Comparison of ENCODE assay signal across 8 cellular contexts in genomic region chr20:50385733-50386640, GRCh38.
DNase-seq lines count a peak whose midpoint lies in the region; ATAC-seq and TF ChIP-seq lines count a peak whose summit lies in the region.

No MANE protein-coding gene starts in this region.

- H3K27ac Mint-ChIP-seq in activated T-helper 1 cell treated with anti-CD3 and anti-CD28 coated beads, Interleukin-12 subunit alpha, Interleukin-12 subunit beta, Interleukin-2, Interleukin-4 antibody, amounts not matched to agents 30 ng/mL and 10 ng/mL and 1 ng/mL, durations not matched to agents 14 hours and 24 hours and 36 hours, result peak overlapping the region; percentile 90
- peak overlapping the region; percentile 69 to 89 for H3K27ac Mint-ChIP-seq in natural killer cell

- POLR2A ChIA-PET in AG04450 (lab: Yijun Ruan, JAX), result no interaction called here

- H3K27me3 Mint-ChIP-seq in activated T-helper 1 cell treated with anti-CD3 and anti-CD28 coated beads, Interleukin-12 subunit alpha, Interleukin-12 subunit beta, Interleukin-2, Interleukin-4 antibody, amounts not matched to agents 30 ng/mL and 10 ng/mL and 1 ng/mL, durations not matched to agents 14 hours and 24 hours and 36 hours (ENCODE audit: insufficient read depth), result peaks cover 3% of the 10 kb centered on the region
- peaks cover 0 to 3% of the 10 kb centered on the region in 2 donors for H3K27me3 Mint-ChIP-seq in natural killer cell (ENCODE audit: low read depth in 2 of 2)

- no peaks in the 10 kb centered on the region for H3K36me3 ChIP-seq in BE2C

- H3K9me3 ChIP-seq in AG04450 (ENCODE audit: control insufficient read depth, insufficient read depth, low read length), result no peaks in the 10 kb centered on the region
- no peaks in the 10 kb centered on the region for H3K9me3 ChIP-seq in BE2C

- no peak for TF ChIP-seq CTCF in AG04450 (IDR thresholded peaks at IDR 0.05; ENCODE audit: low read depth, low read length)
- TF ChIP-seq CTCF in natural killer cell (IDR thresholded peaks at IDR 0.05), result no peak
- no peak for TF ChIP-seq CTCF in BE2C (IDR thresholded peaks at IDR 0.05; ENCODE audit: low read depth, low read length)

- CTCF ChIA-PET in AG04450 (lab: Charles Lee), result no interaction called here

- H3K4me3 ChIP-seq in AG04450 (ENCODE audit: low read depth, low read length), result no peak overlapping the region
- no peak overlapping the region for H3K4me3 ChIP-seq in BE2C (ENCODE audit: low read depth, low read length)

- H3K27ac ChIP-seq in AG04450 (ENCODE audit: low read depth, low read length), result peak overlapping the region; percentile 11

- no peak for DNase-seq in AG04450 (ENCODE audit: low read depth, low spot score)
- DNase-seq in T-helper 1 cell, result peak; percentile 17 to 94 (median 39)
- peak; percentile 77 for DNase-seq in activated T-helper 1 cell treated with anti-CD3 and anti-CD28 coated beads, Interleukin-12 subunit alpha, Interleukin-12 subunit beta, Interleukin-2, Interleukin-4 antibody, amounts not matched to agents 30 ng/mL and 10 ng/mL and 1 ng/mL, durations not matched to agents 14 hours and 24 hours and 36 hours (ENCODE audit: low spot score)
- peak; percentile 85 for DNase-seq in natural killer cell
- no peak for DNase-seq in germinal center (ENCODE audit: low spot score)
- DNase-seq in BE2C, result no peak
- DNase-seq in hepatic stellate cell (ENCODE audit: low spot score), result no peak
- DNase-seq in EL, result no peak

- H3K4me1 Mint-ChIP-seq in activated T-helper 1 cell treated with anti-CD3 and anti-CD28 coated beads, Interleukin-12 subunit alpha, Interleukin-12 subunit beta, Interleukin-2, Interleukin-4 antibody, amounts not matched to agents 30 ng/mL and 10 ng/mL and 1 ng/mL, durations not matched to agents 14 hours and 24 hours and 36 hours (ENCODE audit: low read depth), result peaks cover 76% of the 10 kb centered on the region
- peaks cover 72 to 75% of the 10 kb centered on the region in 2 donors for H3K4me1 Mint-ChIP-seq in natural killer cell

- no peaks in the 10 kb centered on the region for H3K9me3 Mint-ChIP-seq in activated T-helper 1 cell treated with anti-CD3 and anti-CD28 coated beads, Interleukin-12 subunit alpha, Interleukin-12 subunit beta, Interleukin-2, Interleukin-4 antibody, amounts not matched to agents 30 ng/mL and 10 ng/mL and 1 ng/mL, durations not matched to agents 14 hours and 24 hours and 36 hours
- no peaks in the 10 kb centered on the region for H3K9me3 Mint-ChIP-seq in natural killer cell

- no peaks in the 10 kb centered on the region; the same call in 1 of the 2 replicates for H3K4me1 ChIP-seq in BE2C

- intact Hi-C loops in activated T-helper 1 cell treated with anti-CD3 and anti-CD28 coated beads, Interleukin-12 subunit alpha, Interleukin-12 subunit beta, Interleukin-2, Interleukin-4 antibody, amounts not matched to agents 30 ng/mL and 10 ng/mL and 1 ng/mL, durations not matched to agents 14 hours and 24 hours and 36 hours (cut with micrococcal nuclease), result loop anchor here (1.0 to 5.0 kb wide), 4 partner anchors 47 to 194 kb away; partner anchors contain the start of gene CEBPB
- intact Hi-C loops in natural killer cell (cut with micrococcal nuclease), result loop anchor here (1.0 to 2.0 kb wide), 6 partner anchors 37 to 276 kb away; partner anchors contain the start of gene CEBPB

- H3K36me3 Mint-ChIP-seq in activated T-helper 1 cell treated with anti-CD3 and anti-CD28 coated beads, Interleukin-12 subunit alpha, Interleukin-12 subunit beta, Interleukin-2, Interleukin-4 antibody, amounts not matched to agents 30 ng/mL and 10 ng/mL and 1 ng/mL, durations not matched to agents 14 hours and 24 hours and 36 hours (ENCODE audit: low read depth), result peaks cover 9% of the 10 kb centered on the region
- no peaks in the 10 kb centered on the region for H3K36me3 Mint-ChIP-seq in natural killer cell

- H3K27me3 ChIP-seq in AG04450 (ENCODE audit: control insufficient read depth, insufficient read depth, low read length) (no peaks in the 10 kb centered on the region), BE2C (no peaks in the 10 kb centered on the region)

- peak; percentile 88 to 96 (median 93) for ATAC-seq in natural killer cell

- H3K4me3 Mint-ChIP-seq in activated T-helper 1 cell treated with anti-CD3 and anti-CD28 coated beads, Interleukin-12 subunit alpha, Interleukin-12 subunit beta, Interleukin-2, Interleukin-4 antibody, amounts not matched to agents 30 ng/mL and 10 ng/mL and 1 ng/mL, durations not matched to agents 14 hours and 24 hours and 36 hours, result peak overlapping the region; percentile 57
- H3K4me3 Mint-ChIP-seq in natural killer cell, result peak overlapping the region; percentile 70

Comparison
In these comparisons a context has a peak if more than half of its experiments do, and no peak if none do; other contexts are left out.
1. DNase-seq: peak in T-helper 1 cell (5 of 5), activated T-helper 1 cell treated with anti-CD3 and anti-CD28 coated beads, Interleukin-12 subunit alpha, Interleukin-12 subunit beta, Interleukin-2, Interleukin-4 antibody, amounts not matched to agents 30 ng/mL and 10 ng/mL and 1 ng/mL, durations not matched to agents 14 hours and 24 hours and 36 hours (single experiment) and natural killer cell (single experiment); none in AG04450 (single experiment), germinal center (single experiment), BE2C (single experiment), hepatic stellate cell (single experiment) and EL (single experiment).